In the genomic region with DNA sequence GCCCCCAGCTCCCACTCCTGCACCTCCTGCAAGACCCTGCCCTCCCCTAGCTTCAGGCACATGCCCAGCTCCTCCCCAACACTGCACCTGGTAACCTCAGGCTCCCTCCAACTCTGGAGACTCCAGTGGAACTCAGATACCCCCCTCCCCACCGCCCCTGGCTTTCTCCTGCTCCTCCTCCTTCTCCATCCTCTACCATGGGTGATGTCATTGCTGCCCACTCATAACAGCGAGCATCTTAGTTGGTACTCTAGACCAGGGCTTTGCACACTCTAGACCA, we compare ENCODE assay signal across 21 cellular contexts.
"Had no signal": no experiment of that assay in that cellular context is flagged by ENCODE, and none has a peak within 500 bp of the region (broad histone marks: within the 10 kb centered on the region; RNA-seq: fewer than 3 reads in every experiment).

No MANE protein-coding gene starts in this region.

- H3K36me3 ChIP-seq: lower lobe of right lung, prostate gland, right atrium auricular region, thyroid gland, vagina had no signal

- H3K27ac Mint-ChIP-seq: memory B cell; natural killer cell treated with Interleukin-12 subunit alpha and Interleukin-12 subunit beta and Interleukin-15 and Interleukin-18, amount 100 ng/mL, for 72 hours; stimulated activated memory B cell treated with anti-CD40 and anti-IgM and Interleukin-4, amounts not matched to agents 10 μg/mL and 1 μg/mL and 100 μg/mL, for 72 hours had no signal

- H3K4me2 ChIP-seq: smooth muscle cell had no signal

- H3K27me3 ChIP-seq: right atrium auricular region, thyroid gland, vagina had no signal

- H3K4me1 ChIP-seq: parathyroid adenoma, prostate gland, right atrium auricular region, vagina had no signal

- H3K27me3 Mint-ChIP-seq: stimulated activated naive CD8-positive, alpha-beta T cell treated with anti-CD3 and anti-CD28 coated beads, Interleukin-15, Interleukin-2, amounts not matched to agents 100 ng/mL and 50 ng/mL, for 24 hours had no signal

- H3K4me3 ChIP-seq: lower lobe of right lung, mucosa of descending colon, prostate gland, right atrium auricular region, smooth muscle cell, thyroid gland, vagina had no signal

- H3K36me3 Mint-ChIP-seq: memory B cell; naive B cell; natural killer cell treated with Interleukin-12 subunit alpha and Interleukin-12 subunit beta and Interleukin-15 and Interleukin-18, amount 100 ng/mL, for 72 hours; stimulated activated memory B cell treated with anti-CD40 and anti-IgM and Interleukin-4, amounts not matched to agents 10 μg/mL and 1 μg/mL and 100 μg/mL, for 72 hours had no signal

- H3K9me3 Mint-ChIP-seq: memory B cell; natural killer cell treated with Interleukin-12 subunit alpha and Interleukin-12 subunit beta and Interleukin-15 and Interleukin-18, amount 100 ng/mL, for 72 hours; neural crest cell; stimulated activated memory B cell treated with anti-CD40 and anti-IgM and Interleukin-4, amounts not matched to agents 10 μg/mL and 1 μg/mL and 100 μg/mL, for 72 hours; stimulated activated naive CD8-positive, alpha-beta T cell treated with anti-CD3 and anti-CD28 coated beads, Interleukin-15, Interleukin-2, amounts not matched to agents 100 ng/mL and 50 ng/mL, for 24 hours had no signal

- H3K4me1 Mint-ChIP-seq: neural crest cell; stimulated activated memory B cell treated with anti-CD40 and anti-IgM and Interleukin-4, amounts not matched to agents 10 μg/mL and 1 μg/mL and 100 μg/mL, for 72 hours had no signal

- H3K9me3 ChIP-seq: lower lobe of right lung, mucosa of descending colon, prostate gland, right atrium auricular region, thyroid gland, vagina had no signal

- H3K27ac ChIP-seq: lower lobe of right lung, parathyroid adenoma, prostate gland, right atrium auricular region, thyroid gland, vagina had no signal

- H3K79me2 ChIP-seq: parathyroid adenoma had no signal

- H3K4me3 Mint-ChIP-seq: memory B cell; naive B cell; natural killer cell treated with Interleukin-12 subunit alpha and Interleukin-12 subunit beta and Interleukin-15 and Interleukin-18, amount 100 ng/mL, for 72 hours; neural crest cell; stimulated activated memory B cell treated with anti-CD40 and anti-IgM and Interleukin-4, amounts not matched to agents 10 μg/mL and 1 μg/mL and 100 μg/mL, for 72 hours; stimulated activated naive CD8-positive, alpha-beta T cell treated with anti-CD3 and anti-CD28 coated beads, Interleukin-15, Interleukin-2, amounts not matched to agents 100 ng/mL and 50 ng/mL, for 24 hours had no signal

- ATAC-seq: left ventricle myocardium superior; lower lobe of right lung; natural killer cell treated with Interleukin-12 subunit alpha and Interleukin-12 subunit beta and Interleukin-15 and Interleukin-18, amount 100 ng/mL, for 72 hours; sciatic nerve; stimulated activated memory B cell treated with anti-CD40 and anti-IgM and Interleukin-4, amounts not matched to agents 10 μg/mL and 1 μg/mL and 100 μg/mL, for 72 hours had no signal

- DNase-seq: cortex of kidney; effector CD4-positive, alpha-beta T cell; left ventricle myocardium superior; lower lobe of right lung; mucosa of descending colon; naive B cell; stimulated activated CD4-positive, alpha-beta T cell treated with anti-CD3 and anti-CD28 coated beads, Interleukin-2, amount 100 ng/mL, for 24 hours; stimulated activated CD4-positive, alpha-beta T cell treated with anti-CD3 and anti-CD28 coated beads, Interleukin-4, amount 100 ng/mL, for 24 hours; thyroid gland; trophoblast cell had no signal

- H3K9ac ChIP-seq: parathyroid adenoma had no signal

- H2AFZ ChIP-seq: parathyroid adenoma had no signal
